In the genomic region with DNA sequence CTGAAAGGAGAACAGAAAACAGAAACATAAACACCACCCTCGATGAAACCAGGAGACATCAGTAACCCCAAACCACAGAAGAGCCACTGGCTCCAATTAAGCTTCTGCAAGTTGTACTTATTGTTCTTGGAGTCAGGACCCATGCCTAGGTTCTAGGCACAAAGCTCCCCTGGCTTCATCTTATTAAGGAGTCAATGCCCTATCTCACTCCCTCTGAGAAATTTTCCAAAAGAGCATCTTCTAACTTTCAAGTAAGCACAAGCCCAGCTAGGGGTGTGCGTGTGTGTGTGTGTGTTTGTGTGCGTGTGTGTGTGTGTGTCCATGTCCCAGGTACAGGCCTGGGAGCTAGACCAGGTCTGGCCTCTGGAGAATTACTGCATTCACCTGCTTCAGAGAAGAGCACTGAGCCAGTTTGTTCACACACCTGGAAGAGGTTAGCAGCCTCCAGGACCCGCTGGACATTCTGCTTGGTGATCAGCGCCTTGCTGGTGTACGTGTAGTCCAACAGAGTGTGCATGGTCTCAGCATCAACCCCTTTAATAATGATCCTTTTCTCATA, we compare ENCODE assay signal across 8 cellular contexts. TPM values are rescaled to one million over a fixed set of nuclear protein-coding genes. Genes with fewer than 3 reads are reported as not detected.
A peak's percentile ranks its signal among the peaks of the same experiment; 100 is the strongest.
DNase-seq lines count a peak whose midpoint lies in the region; ATAC-seq and TF ChIP-seq lines count a peak whose summit lies in the region.

No MANE protein-coding gene starts in this region.

- TF ChIP-seq CTCF in SU-DHL-6 (IDR thresholded peaks at IDR 0.05; ENCODE audit: insufficient read depth, low read length, poor library complexity, severe bottlenecking) = no peak
- no peak for TF ChIP-seq CTCF in GM23338 (conservative IDR thresholded peaks at IDR 0.05; ENCODE audit: low read depth in 2 of 2)

- peaks cover 2% of the 10 kb centered on the region for H3K27me3 Mint-ChIP-seq in GM23338 (ENCODE audit: insufficient read depth, low read depth, poor library complexity)

- no peaks in the 10 kb centered on the region; the same call in 2 of the 3 replicates for H3K36me3 Mint-ChIP-seq in GM23338 (ENCODE audit: low read depth)

- no peaks in the 10 kb centered on the region; the same call in 2 of the 3 replicates for H3K9me3 Mint-ChIP-seq in GM23338

- no peaks in the 10 kb centered on the region for H3K9me2 ChIP-seq in SU-DHL-6 (replicated peaks; ENCODE audit: insufficient read depth, low read length)
- H3K9me2 ChIP-seq in GM23338 (ENCODE audit: insufficient read depth) = peaks cover 3% of the 10 kb centered on the region; the same call in 1 of the 2 replicates

- no peak for DNase-seq in NCI-H1417 (lab: John Stamatoyannopoulos, UW)
- no peak for DNase-seq in NCI-H1105 (lab: John Stamatoyannopoulos, UW)
- no peak for DNase-seq in NCI-H1436 treated with DMSO at 0.1 percent for 48 hours (lab: John Stamatoyannopoulos, UW)
- DNase-seq in GM23338 (ENCODE audit: low spot score) = no peak

- H3K27ac Mint-ChIP-seq in GM23338 = no peak overlapping the region

- no peak overlapping the region for H3K9ac ChIP-seq in BLaER1
- H3K9ac ChIP-seq in SU-DHL-6 (ENCODE audit: low read length) = peak overlapping the region; percentile 40; the same call in 1 of the 2 replicates

- H3K79me2 ChIP-seq in SU-DHL-6 (ENCODE audit: insufficient read depth, low read length) (peaks cover 87% of the 10 kb centered on the region), GM23338 (replicated peaks; ENCODE audit: insufficient read depth) (no peaks in the 10 kb centered on the region)

- H3K27me3 ChIP-seq in BLaER1 = no peaks in the 10 kb centered on the region
- H3K27me3 ChIP-seq in SU-DHL-6 (ENCODE audit: low read length) = no peaks in the 10 kb centered on the region
- peaks cover 10% of the 10 kb centered on the region for H3K27me3 ChIP-seq in GM23338 (ENCODE audit: insufficient read depth)

- H2AFZ ChIP-seq in SU-DHL-6 (ENCODE audit: low read depth, low read length, severe bottlenecking) (no peak overlapping the region), GM23338 (no peak overlapping the region)

- H3K4me1 ChIP-seq in BLaER1 (peaks cover 12% of the 10 kb centered on the region), GM23338 (ENCODE audit: insufficient read depth) (no peaks in the 10 kb centered on the region)

- H4K20me1 ChIP-seq in BLaER1 (peaks cover 34% of the 10 kb centered on the region; the same call in 1 of the 2 replicates), SU-DHL-6 (ENCODE audit: low read depth, low read length) (no peaks in the 10 kb centered on the region), GM23338 (replicated peaks; ENCODE audit: insufficient read depth) (no peaks in the 10 kb centered on the region)

- peak; percentile 76 for ATAC-seq in GM19035 (IDR thresholded peaks at IDR 0.05; ENCODE audit: unreplicated experiment)
- peak; percentile 74 for ATAC-seq in HG03045 (IDR thresholded peaks at IDR 0.05; ENCODE audit: unreplicated experiment)
- no peak for ATAC-seq in GM23338

- H3F3A ChIP-seq in SU-DHL-6 (ENCODE audit: insufficient read depth) = peaks cover 34% of the 10 kb centered on the region
- H3F3A ChIP-seq in GM23338 (replicated peaks; ENCODE audit: low read depth) = no peaks in the 10 kb centered on the region

- no peak overlapping the region for H3K4me3 Mint-ChIP-seq in GM23338

- H3K9me3 ChIP-seq in BLaER1 = peaks cover 11% of the 10 kb centered on the region; the same call in 1 of the 2 replicates
- no peaks in the 10 kb centered on the region for H3K9me3 ChIP-seq in SU-DHL-6 (ENCODE audit: insufficient read depth, low read length)

- peaks cover 89% of the 10 kb centered on the region for H3K36me3 ChIP-seq in BLaER1
- H3K36me3 ChIP-seq in SU-DHL-6 (ENCODE audit: low read length) = peaks cover 29% of the 10 kb centered on the region
- H3K36me3 ChIP-seq in GM23338 (ENCODE audit: insufficient read depth) = no peaks in the 10 kb centered on the region

- no peak overlapping the region for H3K27ac ChIP-seq in BLaER1
- H3K27ac ChIP-seq in SU-DHL-6 (ENCODE audit: low read depth, low read length) = peak overlapping the region; percentile 80
- no peak overlapping the region for H3K27ac ChIP-seq in GM23338 (ENCODE audit: low read depth)

- peaks cover 13% of the 10 kb centered on the region for H3K4me1 Mint-ChIP-seq in GM23338

- H3K4me2 ChIP-seq in BLaER1 (peak overlapping the region; percentile 27; the same call in 1 of the 2 replicates), SU-DHL-6 (ENCODE audit: low read depth, low read length, poor library complexity, severe bottlenecking) (peak overlapping the region; percentile 45), GM23338 (no peak overlapping the region)

- H3K4me3 ChIP-seq in BLaER1 (no peak overlapping the region), SU-DHL-6 (ENCODE audit: insufficient read depth, low read length, poor library complexity, severe bottlenecking) (peak overlapping the region; percentile 5), GM23338 (no peak overlapping the region)

TF ChIP-seq in GM23338, 12 proteins besides CTCF, POLR2A, EP300 and RAD21 (continues in another document):
- TF ChIP-seq, protein P1, sequence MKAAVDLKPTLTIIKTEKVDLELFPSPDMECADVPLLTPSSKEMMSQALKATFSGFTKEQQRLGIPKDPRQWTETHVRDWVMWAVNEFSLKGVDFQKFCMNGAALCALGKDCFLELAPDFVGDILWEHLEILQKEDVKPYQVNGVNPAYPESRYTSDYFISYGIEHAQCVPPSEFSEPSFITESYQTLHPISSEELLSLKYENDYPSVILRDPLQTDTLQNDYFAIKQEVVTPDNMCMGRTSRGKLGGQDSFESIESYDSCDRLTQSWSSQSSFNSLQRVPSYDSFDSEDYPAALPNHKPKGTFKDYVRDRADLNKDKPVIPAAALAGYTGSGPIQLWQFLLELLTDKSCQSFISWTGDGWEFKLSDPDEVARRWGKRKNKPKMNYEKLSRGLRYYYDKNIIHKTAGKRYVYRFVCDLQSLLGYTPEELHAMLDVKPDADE (IDR thresholded peaks at IDR 0.05) = no peak
- TF ChIP-seq CREB1 (CRISPR knock-in tag; IDR thresholded peaks at IDR 0.05; ENCODE audit: low read depth) = no peak
- no peak for TF ChIP-seq EZH2phosphoT487 (IDR thresholded peaks at IDR 0.05; ENCODE audit: unreplicated experiment)
- TF ChIP-seq POLR2AphosphoS5 (IDR thresholded peaks at IDR 0.05; ENCODE audit: low read depth) = no peak
- TF ChIP-seq, protein P2, sequence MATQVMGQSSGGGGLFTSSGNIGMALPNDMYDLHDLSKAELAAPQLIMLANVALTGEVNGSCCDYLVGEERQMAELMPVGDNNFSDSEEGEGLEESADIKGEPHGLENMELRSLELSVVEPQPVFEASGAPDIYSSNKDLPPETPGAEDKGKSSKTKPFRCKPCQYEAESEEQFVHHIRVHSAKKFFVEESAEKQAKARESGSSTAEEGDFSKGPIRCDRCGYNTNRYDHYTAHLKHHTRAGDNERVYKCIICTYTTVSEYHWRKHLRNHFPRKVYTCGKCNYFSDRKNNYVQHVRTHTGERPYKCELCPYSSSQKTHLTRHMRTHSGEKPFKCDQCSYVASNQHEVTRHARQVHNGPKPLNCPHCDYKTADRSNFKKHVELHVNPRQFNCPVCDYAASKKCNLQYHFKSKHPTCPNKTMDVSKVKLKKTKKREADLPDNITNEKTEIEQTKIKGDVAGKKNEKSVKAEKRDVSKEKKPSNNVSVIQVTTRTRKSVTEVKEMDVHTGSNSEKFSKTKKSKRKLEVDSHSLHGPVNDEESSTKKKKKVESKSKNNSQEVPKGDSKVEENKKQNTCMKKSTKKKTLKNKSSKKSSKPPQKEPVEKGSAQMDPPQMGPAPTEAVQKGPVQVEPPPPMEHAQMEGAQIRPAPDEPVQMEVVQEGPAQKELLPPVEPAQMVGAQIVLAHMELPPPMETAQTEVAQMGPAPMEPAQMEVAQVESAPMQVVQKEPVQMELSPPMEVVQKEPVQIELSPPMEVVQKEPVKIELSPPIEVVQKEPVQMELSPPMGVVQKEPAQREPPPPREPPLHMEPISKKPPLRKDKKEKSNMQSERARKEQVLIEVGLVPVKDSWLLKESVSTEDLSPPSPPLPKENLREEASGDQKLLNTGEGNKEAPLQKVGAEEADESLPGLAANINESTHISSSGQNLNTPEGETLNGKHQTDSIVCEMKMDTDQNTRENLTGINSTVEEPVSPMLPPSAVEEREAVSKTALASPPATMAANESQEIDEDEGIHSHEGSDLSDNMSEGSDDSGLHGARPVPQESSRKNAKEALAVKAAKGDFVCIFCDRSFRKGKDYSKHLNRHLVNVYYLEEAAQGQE (IDR thresholded peaks at IDR 0.05; ENCODE audit: unreplicated experiment) = no peak
- TF ChIP-seq NANOG (IDR thresholded peaks at IDR 0.05; ENCODE audit: borderline replicate concordance) = no peak

RNA-seq across cellular contexts. Expression of a gene that starts 28.0 kb away (rescaled TPM):
- total RNA-seq in GM23338 (2014; rRNA removed; shearing (Covaris generic)) = 0.12 TPM in 1 of 2 replicates, not detected in the other
- 0.05 TPM in 1 of 2 replicates, not detected in the other for polyA plus RNA-seq in GM23338 (2016; fragmentation: Nextera tagmentation; extraction: Ambion mirVana)
